In the genomic region with DNA sequence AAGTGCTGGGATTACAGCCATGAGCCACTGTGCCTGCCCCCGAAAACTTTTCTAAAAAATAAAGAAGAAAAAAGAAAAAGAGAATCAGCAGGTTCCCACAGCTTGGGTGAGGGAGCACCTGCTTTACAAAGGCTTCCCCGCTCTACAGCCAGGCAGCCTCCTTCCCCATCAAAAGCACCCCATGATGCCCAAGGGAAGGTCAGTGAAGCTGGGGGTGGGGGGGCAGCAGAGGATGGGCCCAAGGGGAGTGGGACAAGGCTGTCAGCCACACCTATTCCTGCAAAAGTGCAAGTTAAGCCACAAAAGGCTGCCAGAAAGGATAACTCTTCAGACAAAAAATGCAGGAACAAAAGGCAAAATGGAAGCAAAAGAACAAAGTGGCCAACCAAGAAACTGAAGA, we compare ENCODE assay signal across 8 cellular contexts.
"Had no signal": no experiment of that assay in that cellular context is flagged by ENCODE, and none has a peak within 500 bp of the region (broad histone marks: within the 10 kb centered on the region; RNA-seq: fewer than 3 reads in every experiment).

No MANE protein-coding gene starts in this region.

- H3K27me3 Mint-ChIP-seq: IgD-negative memory B cell had no signal

- H3K27ac Mint-ChIP-seq: HFFc6 had no signal

- H3K36me3 ChIP-seq: HAP-1 had no signal

- H3K4me1 ChIP-seq: HAP-1 had no signal

- H3K4me3 Mint-ChIP-seq: HFFc6, IgD-negative memory B cell had no signal

- H3K36me3 Mint-ChIP-seq: IgD-negative memory B cell had no signal

- H3K27ac ChIP-seq: GM23248, HL-60 had no signal

- H3K4me1 Mint-ChIP-seq: IgD-negative memory B cell had no signal

- H3K9me3 Mint-ChIP-seq: HFFc6, IgD-negative memory B cell had no signal

- DNase-seq: GM23248, H7, HFFc6 had no signal

- ATAC-seq: HCT116, HepG2 had no signal

- H3K4me3 ChIP-seq: GM23248, HAP-1 had no signal
